In genomic region chr11:56533054-56533740, GRCh38 we compare ENCODE assay signal across 18 cellular contexts. TPM values are rescaled to one million over a fixed set of nuclear protein-coding genes. Genes with fewer than 3 reads are reported as not detected.
A peak's percentile ranks its signal among the peaks of the same experiment; 100 is the strongest.
DNase-seq lines count a peak whose midpoint lies in the region; ATAC-seq and TF ChIP-seq lines count a peak whose summit lies in the region.
"Had no signal": no experiment of that assay in that cellular context is flagged by ENCODE, and none has a peak within 500 bp of the region (broad histone marks: within the 10 kb centered on the region; RNA-seq: fewer than 3 reads in every experiment).

No MANE protein-coding gene starts in this region.

- no peaks in the 10 kb centered on the region for H3K4me1 Mint-ChIP-seq in nephron
- H3K4me1 Mint-ChIP-seq: CD14-positive monocyte; CD4-positive, alpha-beta memory T cell; H9 had no signal

- no peaks in the 10 kb centered on the region for H3K27me3 Mint-ChIP-seq in nephron (ENCODE audit: low read depth)
- H3K27me3 Mint-ChIP-seq: CD4-positive, alpha-beta memory T cell had no signal

- no peaks in the 10 kb centered on the region for H3K36me3 ChIP-seq in colonic mucosa

- no peaks in the 10 kb centered on the region for H3K9me3 Mint-ChIP-seq in nephron

- no peak overlapping the region for H3K9ac ChIP-seq in colonic mucosa (ENCODE audit: low read depth in 2 of 2, low read length in 2 of 2)

- intact Hi-C loops in colonic mucosa (cut with DNase I), result no loop called here

- H3K4me3 Mint-ChIP-seq in nephron, result no peak overlapping the region
- H3K4me3 Mint-ChIP-seq: CD14-positive monocyte; CD4-positive, alpha-beta memory T cell; H9 had no signal

- no peaks in the 10 kb centered on the region for H3K9me3 ChIP-seq in colonic mucosa
- H3K9me3 ChIP-seq: A549 had no signal

- no peak overlapping the region for H3K4me3 ChIP-seq in LNCaP clone FGC (ENCODE audit: low read depth, low read length)
- no peak overlapping the region for H3K4me3 ChIP-seq in colonic mucosa
- H3K4me3 ChIP-seq: A549, GM12878, K562 had no signal

- DNase-seq in LNCaP clone FGC (ENCODE audit: low read depth) (peak; percentile 75), colonic mucosa (no peak), DMS153 (lab: John Stamatoyannopoulos, UW) (no peak)
- DNase-seq: AML-193; CD4-positive, alpha-beta memory T cell; DMS79 treated with DMSO at 0.1 percent for 48 hours; GF-D8; H9; IMR-90 had no signal

- peak overlapping the region; percentile 56 for H3K27ac ChIP-seq in colonic mucosa
- H3K27ac ChIP-seq: A549, HL-60 had no signal

- TF ChIP-seq CTCF in LNCaP clone FGC (IDR thresholded peaks at IDR 0.05; ENCODE audit: control insufficient read depth, extremely low read depth, insufficient read depth), result no peak
- TF ChIP-seq CTCF in colonic mucosa (IDR thresholded peaks at IDR 0.05), result no peak
- TF ChIP-seq CTCF in nephron (IDR thresholded peaks at IDR 0.05; ENCODE audit: unreplicated experiment in 3 of 3), result no peak

- H3K4me1 ChIP-seq in colonic mucosa, result no peaks in the 10 kb centered on the region
- H3K4me1 ChIP-seq: A549 had no signal

- H3K36me3 Mint-ChIP-seq in nephron (ENCODE audit: low read depth), result no peaks in the 10 kb centered on the region
- H3K36me3 Mint-ChIP-seq: CD14-positive monocyte; CD4-positive, alpha-beta memory T cell had no signal

- H3K27ac Mint-ChIP-seq in nephron, result peak overlapping the region in 2 of 3 experiments; percentile 28 to 39
- H3K27ac Mint-ChIP-seq: CD14-positive monocyte; CD4-positive, alpha-beta memory T cell; H9 had no signal

- no peak for ATAC-seq in GM21526 (IDR thresholded peaks at IDR 0.05; ENCODE audit: low FRiP score, unreplicated experiment)
- ATAC-seq in esophagus mucosa, result no peak
- ATAC-seq: A549, GM12878, K562 had no signal

- no peaks in the 10 kb centered on the region for H3K27me3 ChIP-seq in colonic mucosa

RNA-seq across cellular contexts. Expression of gene OR5M11, which starts 9.9 kb away (rescaled TPM):
- not detected for total RNA-seq in colonic mucosa
- total RNA-seq in esophagus mucosa, result not detected
- total RNA-seq: CD4-positive, alpha-beta memory T cell; GM12878; H1; H9; IMR-90; K562 had no signal

RNA-seq across cellular contexts. Expression of gene OR5M8, which starts 42.0 kb away (rescaled TPM):
- total RNA-seq in colonic mucosa (not detected), esophagus mucosa (not detected)
- total RNA-seq: CD4-positive, alpha-beta memory T cell; GM12878; H1; H9; IMR-90; K562 had no signal

RNA-seq across cellular contexts. Expression of gene OR5M10, which starts 44.3 kb away (rescaled TPM):
- total RNA-seq in colonic mucosa (not detected), esophagus mucosa (not detected)
- total RNA-seq: CD4-positive, alpha-beta memory T cell; GM12878; H1; H9; IMR-90; K562 had no signal
